7 cellular contexts compared by ENCODE assay signal in the genomic region with DNA sequence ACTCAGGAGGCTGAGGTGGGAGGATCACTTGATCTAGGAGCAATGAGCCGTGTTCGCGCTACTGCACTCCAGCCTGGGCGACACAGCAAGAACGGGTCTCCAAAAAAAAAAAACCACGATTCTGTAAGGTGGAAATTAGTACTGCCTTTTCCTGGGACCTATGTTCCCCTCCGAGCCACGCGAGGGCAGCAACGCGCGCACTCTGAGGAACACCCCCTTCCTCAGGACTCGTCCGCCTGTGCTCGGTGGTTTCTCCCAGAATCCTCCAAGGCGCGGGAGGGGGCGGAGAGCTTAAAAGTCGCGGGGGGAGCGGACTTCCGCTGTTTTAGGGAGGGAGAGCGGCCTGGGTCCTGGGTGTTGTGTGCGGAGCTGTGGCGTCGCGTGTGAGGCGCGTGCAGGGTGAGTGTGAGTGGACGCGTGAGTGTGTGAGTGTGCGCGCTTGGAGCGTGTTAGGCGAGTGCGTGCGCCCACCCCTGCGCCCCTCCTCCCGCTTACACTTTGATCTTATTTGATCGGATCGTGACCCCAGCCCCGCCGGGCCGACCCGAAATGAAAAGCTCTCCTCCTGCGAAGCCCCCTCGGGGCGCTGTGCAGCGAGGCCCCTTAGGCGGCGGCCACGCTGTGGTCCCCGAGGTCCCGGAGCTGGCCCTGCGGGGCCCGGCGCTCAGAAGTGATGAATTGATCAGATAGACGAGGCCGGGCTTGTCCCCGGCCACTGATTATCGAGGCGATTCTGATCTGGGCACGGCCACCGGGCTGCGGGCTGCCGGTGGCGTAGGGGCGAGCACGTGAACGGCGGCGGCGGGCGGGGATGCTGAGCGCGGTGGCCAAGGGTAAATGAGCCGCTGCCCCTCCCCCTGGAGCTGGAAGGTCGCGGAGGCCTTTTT. TPM values are rescaled to one million over a fixed set of nuclear protein-coding genes. Genes with fewer than 3 reads are reported as not detected.
A peak's percentile ranks its signal among the peaks of the same experiment; 100 is the strongest.
DNase-seq lines count a peak whose midpoint lies in the region; ATAC-seq and TF ChIP-seq lines count a peak whose summit lies in the region.

No MANE protein-coding gene starts in this region.

- peak; percentile 68 to 92 (median 87) for TF ChIP-seq CTCF in ascending aorta (IDR thresholded peaks at IDR 0.05)

- H3K27ac ChIP-seq in ascending aorta, result peak overlapping the region; percentile 96

- peak; percentile 90 for ATAC-seq in HG02885 (IDR thresholded peaks at IDR 0.05; ENCODE audit: poor library complexity, unreplicated experiment)

- H3K4me1 ChIP-seq in ascending aorta, result peaks cover 0 to 2% of the 10 kb centered on the region in 2 donors

- DNase-seq in NCI-H1694 treated with DMSO at 0.1 percent for 48 hours (lab: John Stamatoyannopoulos, UW) (peak; percentile 97), T-helper 2 cell (peak; percentile 87 to 99 (median 96)), ascending aorta (ENCODE audit: low spot score in 2 of 2) (peak; percentile 87 to 99), hepatic stellate cell (ENCODE audit: low spot score) (peak; percentile 95), renal cortical epithelial cell (ENCODE audit: low read depth) (peak; percentile 88)

- intact Hi-C loops in ascending aorta (cut with DNase I), result loop anchor here (1.0 to 2.0 kb wide), 3 partner anchors 12 to 57 kb away; a partner anchor contains a TSS

- H3K9me3 ChIP-seq in ascending aorta, result no peaks in the 10 kb centered on the region

- peak overlapping the region; percentile 79 to 90 for H3K4me3 ChIP-seq in ascending aorta

- no peaks in the 10 kb centered on the region for H3K27me3 ChIP-seq in ascending aorta

- TF ChIP-seq POLR2A in GM15510 (IDR thresholded peaks at IDR 0.05; ENCODE audit: borderline replicate concordance, extremely low read depth, insufficient read length), result peak; percentile 100

- no peaks in the 10 kb centered on the region for H3K36me3 ChIP-seq in ascending aorta

RNA-seq across cellular contexts. Expression of a gene that starts 9.6 kb away (rescaled TPM):
- total RNA-seq in ascending aorta (20.5 TPM), renal cortical epithelial cell (21.4 and 32.1 TPM in 2 replicates)

RNA-seq across cellular contexts. Expression of a gene that starts 13.8 kb away (rescaled TPM):
- total RNA-seq in ascending aorta (not detected), renal cortical epithelial cell (0.17 and 0.99 TPM in 2 replicates)

RNA-seq across cellular contexts. Expression of a gene that starts 24.3 kb away (rescaled TPM):
- total RNA-seq in ascending aorta (9.3 TPM), renal cortical epithelial cell (114 and 177 TPM in 2 replicates)

RNA-seq across cellular contexts. Expression of a gene that starts 58.2 kb away (rescaled TPM):
- total RNA-seq in ascending aorta, result 11.8 TPM
- 21.0 and 43.2 TPM in 2 replicates for total RNA-seq in renal cortical epithelial cell

Comparison
In these comparisons a context has a peak if more than half of its experiments do, and no peak if none do; other contexts are left out.
1. Peak in every context shown above with its lines: DNase-seq, ATAC-seq, H3K4me3 ChIP-seq and H3K27ac ChIP-seq.
2. RNA of a gene that starts 24.3 kb away (total RNA-seq): 114 to 177 TPM in renal cortical epithelial cell; 9.3 TPM in ascending aorta (single experiment); every median in the first group is over 10 times any median in the second.